In genomic region chr3:194310060-194310481, GRCh38 we compare ENCODE assay signal across 1 cellular context.
TF ChIP-seq lines count a peak whose summit lies in the region.

No MANE protein-coding gene starts in this region.

TF ChIP-seq in GM23338, 12 proteins besides CTCF, POLR2A, EP300 and RAD21:
- TF ChIP-seq ZNF462 (CRISPR knock-in tag; IDR thresholded peaks at IDR 0.05), result no peak
- no peak for TF ChIP-seq EZH2 (IDR thresholded peaks at IDR 0.05; ENCODE audit: low read depth, unreplicated experiment)
- no peak for TF ChIP-seq ETS1 (IDR thresholded peaks at IDR 0.05)
- TF ChIP-seq REST (IDR thresholded peaks at IDR 0.05; ENCODE audit: unreplicated experiment), result no peak
- TF ChIP-seq EZH2phosphoT487 (IDR thresholded peaks at IDR 0.05; ENCODE audit: unreplicated experiment), result no peak
- TF ChIP-seq JUNB (IDR thresholded peaks at IDR 0.05; ENCODE audit: unreplicated experiment), result no peak
- TF ChIP-seq POLR2AphosphoS5 (IDR thresholded peaks at IDR 0.05; ENCODE audit: low read depth), result no peak
